In the genomic region with DNA sequence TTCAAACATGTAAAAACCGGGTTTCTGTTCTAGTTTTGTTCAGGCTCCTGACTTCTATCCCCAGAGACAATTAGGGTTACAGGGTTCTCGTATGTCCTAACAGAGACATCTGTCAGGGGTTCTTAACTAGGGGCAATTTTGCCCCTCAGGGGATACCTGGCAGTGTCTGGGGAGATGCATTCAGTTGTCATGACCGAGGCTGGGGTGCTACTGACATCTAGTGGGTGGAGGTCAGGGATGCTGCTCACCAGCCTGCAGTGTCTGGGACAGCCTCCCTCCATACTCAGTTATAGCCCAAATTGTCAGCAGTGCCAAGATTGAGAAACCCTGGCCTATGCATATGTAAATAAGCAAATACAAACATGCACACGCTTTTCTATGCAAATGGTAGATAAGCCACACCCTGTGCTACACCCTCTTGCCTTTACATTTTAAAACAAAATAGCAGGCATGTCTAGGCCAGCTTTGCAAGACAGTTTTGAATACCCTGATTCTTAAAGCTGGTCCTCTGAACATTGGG, we compare ENCODE assay signal across 8 cellular contexts. TPM values are rescaled to one million over a fixed set of nuclear protein-coding genes. Genes with fewer than 3 reads are reported as not detected.
DNase-seq lines count a peak whose midpoint lies in the region; ATAC-seq lines count a peak whose summit lies in the region.

No MANE protein-coding gene starts in this region.

- peak; percentile 43 for DNase-seq in DMS 273 (lab: John Stamatoyannopoulos, UW; ENCODE audit: unreplicated experiment)
- no peak for DNase-seq in DMS 273 treated with DMSO at 0.1 percent for 48 hours (lab: John Stamatoyannopoulos, UW)
- peak; percentile 31 for DNase-seq in Jurkat, Clone E6-1 (ENCODE audit: low read depth, low spot score)
- DNase-seq in activated CD4-positive, CD25-positive, alpha-beta regulatory T cell (lab: John Stamatoyannopoulos, UW), result peak in 3 of 4 experiments; percentile 9 to 28 (median 20)
- no peak for DNase-seq in left colon
- DNase-seq in NCI-H187 treated with DMSO at 0.1 percent for 48 hours (lab: John Stamatoyannopoulos, UW), result no peak
- DNase-seq in immature natural killer cell, result no peak

- H3K4me3 ChIP-seq in Jurkat, Clone E6-1 (ENCODE audit: low read length), result no peak overlapping the region

- H3K4me3 Mint-ChIP-seq in immature natural killer cell, result no peak overlapping the region

- intact Hi-C loops in left colon (cut with DNase I, micrococcal nuclease), result no loop called here

- peaks cover 0 to 1% (median 0%) of the 10 kb centered on the region in 3 donors for H3K27me3 Mint-ChIP-seq in immature natural killer cell (ENCODE audit: low read depth in 3 of 3)

- peaks cover 19 to 32% (median 22%) of the 10 kb centered on the region in 3 donors for H3K36me3 Mint-ChIP-seq in immature natural killer cell

- ATAC-seq in GM21576 (IDR thresholded peaks at IDR 0.05; ENCODE audit: unreplicated experiment) (peak; percentile 62), left colon (peak; percentile 54)

- H3K9me3 Mint-ChIP-seq in immature natural killer cell, result no peaks in the 10 kb centered on the region

- no peak overlapping the region for H3K27ac Mint-ChIP-seq in immature natural killer cell

- H3K4me1 Mint-ChIP-seq in immature natural killer cell, result no peaks in the 10 kb centered on the region

RNA-seq across cellular contexts. Expression of a gene that starts 37.4 kb away (rescaled TPM):
- 10.0 TPM for polyA plus RNA-seq in Jurkat, Clone E6-1 (2012; ENCODE audit: insufficient read depth, insufficient read length)
- 10 to 100 TPM; 27.3 to 41.6 TPM for total RNA-seq in left colon
- 10 to 100 TPM in 1 of 3 donors, 1 to 10 TPM in 2; 5.6 to 19.9 (median 5.6) TPM for polyA plus RNA-seq in immature natural killer cell

RNA-seq across cellular contexts. Expression of a gene that starts 39.5 kb away (rescaled TPM):
- 53.9 TPM for polyA plus RNA-seq in Jurkat, Clone E6-1 (2012; ENCODE audit: insufficient read depth, insufficient read length)
- total RNA-seq in left colon, result 10 to 100 TPM; 22.9 to 24.6 TPM
- polyA plus RNA-seq in immature natural killer cell, result 10 to 100 TPM; 35.2 to 49.8 (median 45.9) TPM

Comparison
In these comparisons a context has a peak if more than half of its experiments do, and no peak if none do; other contexts are left out.
1. DNase-seq: peak in DMS 273 (single experiment), Jurkat, Clone E6-1 (single experiment) and activated CD4-positive, CD25-positive, alpha-beta regulatory T cell (3 of 4); none in DMS 273 treated with DMSO at 0.1 percent for 48 hours (single experiment), left colon (0 of 2), NCI-H187 treated with DMSO at 0.1 percent for 48 hours (single experiment) and immature natural killer cell (0 of 3).